Comparison of ENCODE assay signal across 1 cellular context in the genomic region with DNA sequence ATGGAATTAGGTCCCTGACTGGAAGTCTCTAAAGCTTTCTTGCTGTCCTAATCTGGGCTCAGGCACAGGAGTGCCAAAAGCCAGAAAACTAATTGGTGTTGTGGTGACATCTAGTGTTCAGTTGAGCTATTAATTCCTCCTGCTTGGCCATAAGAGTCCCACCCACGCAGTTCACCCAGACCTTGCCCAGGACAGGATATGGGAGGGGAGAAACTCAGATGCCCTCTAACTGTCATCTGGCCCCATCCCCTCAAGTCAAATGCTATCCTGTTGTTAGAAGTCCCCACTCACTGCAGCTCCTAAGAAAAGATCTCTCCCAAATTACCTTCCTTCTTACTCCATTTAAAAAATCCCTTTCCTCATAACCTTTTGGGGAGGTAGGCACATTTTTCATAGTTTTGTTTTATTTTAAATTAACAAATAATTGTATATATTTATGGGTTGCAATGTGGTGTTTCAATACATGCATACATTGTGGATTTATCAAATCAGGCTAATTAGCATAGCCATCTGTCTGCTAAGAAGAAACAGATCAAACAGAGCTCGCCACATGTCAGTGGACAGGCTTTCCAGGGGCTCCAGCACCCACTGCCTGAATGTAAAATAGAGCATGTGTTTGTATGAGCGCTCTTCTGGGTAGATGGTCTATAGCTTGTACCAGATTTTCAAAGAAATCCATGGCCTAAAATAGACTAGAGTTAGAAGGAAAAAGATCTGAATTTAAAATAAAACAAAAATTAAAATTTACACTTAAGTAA.
A peak's percentile ranks its signal among the peaks of the same experiment; 100 is the strongest.
TF ChIP-seq lines count a peak whose summit lies in the region.

No MANE protein-coding gene starts in this region.

TF ChIP-seq in HepG2, 621 proteins besides CTCF, POLR2A, EP300 and RAD21 (continued from another document and continues in another):
- TF ChIP-seq, protein P1, sequence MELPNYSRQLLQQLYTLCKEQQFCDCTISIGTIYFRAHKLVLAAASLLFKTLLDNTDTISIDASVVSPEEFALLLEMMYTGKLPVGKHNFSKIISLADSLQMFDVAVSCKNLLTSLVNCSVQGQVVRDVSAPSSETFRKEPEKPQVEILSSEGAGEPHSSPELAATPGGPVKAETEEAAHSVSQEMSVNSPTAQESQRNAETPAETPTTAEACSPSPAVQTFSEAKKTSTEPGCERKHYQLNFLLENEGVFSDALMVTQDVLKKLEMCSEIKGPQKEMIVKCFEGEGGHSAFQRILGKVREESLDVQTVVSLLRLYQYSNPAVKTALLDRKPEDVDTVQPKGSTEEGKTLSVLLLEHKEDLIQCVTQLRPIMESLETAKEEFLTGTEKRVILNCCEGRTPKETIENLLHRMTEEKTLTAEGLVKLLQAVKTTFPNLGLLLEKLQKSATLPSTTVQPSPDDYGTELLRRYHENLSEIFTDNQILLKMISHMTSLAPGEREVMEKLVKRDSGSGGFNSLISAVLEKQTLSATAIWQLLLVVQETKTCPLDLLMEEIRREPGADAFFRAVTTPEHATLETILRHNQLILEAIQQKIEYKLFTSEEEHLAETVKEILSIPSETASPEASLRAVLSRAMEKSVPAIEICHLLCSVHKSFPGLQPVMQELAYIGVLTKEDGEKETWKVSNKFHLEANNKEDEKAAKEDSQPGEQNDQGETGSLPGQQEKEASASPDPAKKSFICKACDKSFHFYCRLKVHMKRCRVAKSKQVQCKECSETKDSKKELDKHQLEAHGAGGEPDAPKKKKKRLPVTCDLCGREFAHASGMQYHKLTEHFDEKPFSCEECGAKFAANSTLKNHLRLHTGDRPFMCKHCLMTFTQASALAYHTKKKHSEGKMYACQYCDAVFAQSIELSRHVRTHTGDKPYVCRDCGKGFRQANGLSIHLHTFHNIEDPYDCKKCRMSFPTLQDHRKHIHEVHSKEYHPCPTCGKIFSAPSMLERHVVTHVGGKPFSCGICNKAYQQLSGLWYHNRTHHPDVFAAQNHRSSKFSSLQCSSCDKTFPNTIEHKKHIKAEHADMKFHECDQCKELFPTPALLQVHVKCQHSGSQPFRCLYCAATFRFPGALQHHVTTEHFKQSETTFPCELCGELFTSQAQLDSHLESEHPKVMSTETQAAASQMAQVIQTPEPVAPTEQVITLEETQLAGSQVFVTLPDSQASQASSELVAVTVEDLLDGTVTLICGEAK (IDR thresholded peaks at IDR 0.05), result no peak
- TF ChIP-seq, protein P1 (CRISPR knock-in tag; IDR thresholded peaks at IDR 0.05), result no peak
- TF ChIP-seq, protein P2, sequence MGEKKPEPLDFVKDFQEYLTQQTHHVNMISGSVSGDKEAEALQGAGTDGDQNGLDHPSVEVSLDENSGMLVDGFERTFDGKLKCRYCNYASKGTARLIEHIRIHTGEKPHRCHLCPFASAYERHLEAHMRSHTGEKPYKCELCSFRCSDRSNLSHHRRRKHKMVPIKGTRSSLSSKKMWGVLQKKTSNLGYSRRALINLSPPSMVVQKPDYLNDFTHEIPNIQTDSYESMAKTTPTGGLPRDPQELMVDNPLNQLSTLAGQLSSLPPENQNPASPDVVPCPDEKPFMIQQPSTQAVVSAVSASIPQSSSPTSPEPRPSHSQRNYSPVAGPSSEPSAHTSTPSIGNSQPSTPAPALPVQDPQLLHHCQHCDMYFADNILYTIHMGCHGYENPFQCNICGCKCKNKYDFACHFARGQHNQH (CRISPR knock-in tag; IDR thresholded peaks at IDR 0.05), result 0 out of 2 replicates have a peak, but pooled peaks have one; percentile 31
- no peak for TF ChIP-seq ATF7-NPFF (CRISPR knock-in tag; IDR thresholded peaks at IDR 0.05; ENCODE audit: low read depth)
- no peak for TF ChIP-seq EHMT2 (IDR thresholded peaks at IDR 0.05; ENCODE audit: borderline replicate concordance, low read depth, low read length)
- TF ChIP-seq, protein P3, sequence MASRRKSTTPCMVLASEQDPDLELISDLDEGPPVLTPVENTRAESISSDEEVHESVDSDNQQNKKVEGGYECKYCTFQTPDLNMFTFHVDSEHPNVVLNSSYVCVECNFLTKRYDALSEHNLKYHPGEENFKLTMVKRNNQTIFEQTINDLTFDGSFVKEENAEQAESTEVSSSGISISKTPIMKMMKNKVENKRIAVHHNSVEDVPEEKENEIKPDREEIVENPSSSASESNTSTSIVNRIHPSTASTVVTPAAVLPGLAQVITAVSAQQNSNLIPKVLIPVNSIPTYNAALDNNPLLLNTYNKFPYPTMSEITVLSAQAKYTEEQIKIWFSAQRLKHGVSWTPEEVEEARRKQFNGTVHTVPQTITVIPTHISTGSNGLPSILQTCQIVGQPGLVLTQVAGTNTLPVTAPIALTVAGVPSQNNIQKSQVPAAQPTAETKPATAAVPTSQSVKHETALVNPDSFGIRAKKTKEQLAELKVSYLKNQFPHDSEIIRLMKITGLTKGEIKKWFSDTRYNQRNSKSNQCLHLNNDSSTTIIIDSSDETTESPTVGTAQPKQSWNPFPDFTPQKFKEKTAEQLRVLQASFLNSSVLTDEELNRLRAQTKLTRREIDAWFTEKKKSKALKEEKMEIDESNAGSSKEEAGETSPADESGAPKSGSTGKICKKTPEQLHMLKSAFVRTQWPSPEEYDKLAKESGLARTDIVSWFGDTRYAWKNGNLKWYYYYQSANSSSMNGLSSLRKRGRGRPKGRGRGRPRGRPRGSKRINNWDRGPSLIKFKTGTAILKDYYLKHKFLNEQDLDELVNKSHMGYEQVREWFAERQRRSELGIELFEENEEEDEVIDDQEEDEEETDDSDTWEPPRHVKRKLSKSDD (CRISPR knock-in tag; IDR thresholded peaks at IDR 0.05; ENCODE audit: low read depth), result no peak
- TF ChIP-seq HDAC1 (CRISPR knock-in tag; IDR thresholded peaks at IDR 0.05), result no peak
- TF ChIP-seq ZBTB38 (CRISPR knock-in tag; IDR thresholded peaks at IDR 0.05), result no peak
- TF ChIP-seq, protein P4, sequence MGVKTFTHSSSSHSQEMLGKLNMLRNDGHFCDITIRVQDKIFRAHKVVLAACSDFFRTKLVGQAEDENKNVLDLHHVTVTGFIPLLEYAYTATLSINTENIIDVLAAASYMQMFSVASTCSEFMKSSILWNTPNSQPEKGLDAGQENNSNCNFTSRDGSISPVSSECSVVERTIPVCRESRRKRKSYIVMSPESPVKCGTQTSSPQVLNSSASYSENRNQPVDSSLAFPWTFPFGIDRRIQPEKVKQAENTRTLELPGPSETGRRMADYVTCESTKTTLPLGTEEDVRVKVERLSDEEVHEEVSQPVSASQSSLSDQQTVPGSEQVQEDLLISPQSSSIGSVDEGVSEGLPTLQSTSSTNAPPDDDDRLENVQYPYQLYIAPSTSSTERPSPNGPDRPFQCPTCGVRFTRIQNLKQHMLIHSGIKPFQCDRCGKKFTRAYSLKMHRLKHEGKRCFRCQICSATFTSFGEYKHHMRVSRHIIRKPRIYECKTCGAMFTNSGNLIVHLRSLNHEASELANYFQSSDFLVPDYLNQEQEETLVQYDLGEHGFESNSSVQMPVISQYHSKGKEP (CRISPR knock-in tag; IDR thresholded peaks at IDR 0.05), result no peak
- no peak for TF ChIP-seq KDM4B (CRISPR knock-in tag; IDR thresholded peaks at IDR 0.05)
- no peak for TF ChIP-seq ZBTB20 (CRISPR knock-in tag; IDR thresholded peaks at IDR 0.05; ENCODE audit: borderline replicate concordance, low read depth)
- no peak for TF ChIP-seq ZNF33B (CRISPR knock-in tag; IDR thresholded peaks at IDR 0.05)
- no peak for TF ChIP-seq ZNF773 (CRISPR knock-in tag; IDR thresholded peaks at IDR 0.05; ENCODE audit: borderline replicate concordance)
- no peak for TF ChIP-seq ZNF883 (CRISPR knock-in tag; IDR thresholded peaks at IDR 0.05; ENCODE audit: not compliant biosample characterization)
- TF ChIP-seq EEA1 (CRISPR knock-in tag; IDR thresholded peaks at IDR 0.05; ENCODE audit: borderline replicate concordance), result no peak
- peak; percentile 31; the same call in 1 of the 2 replicates for TF ChIP-seq THAP11 (CRISPR knock-in tag; IDR thresholded peaks at IDR 0.05)
- no peak for TF ChIP-seq TP53 (CRISPR knock-in tag; conservative IDR thresholded peaks at IDR 0.05)
- TF ChIP-seq FOXA3 (CRISPR knock-in tag; IDR thresholded peaks at IDR 0.05), result no peak
- TF ChIP-seq, protein P5, sequence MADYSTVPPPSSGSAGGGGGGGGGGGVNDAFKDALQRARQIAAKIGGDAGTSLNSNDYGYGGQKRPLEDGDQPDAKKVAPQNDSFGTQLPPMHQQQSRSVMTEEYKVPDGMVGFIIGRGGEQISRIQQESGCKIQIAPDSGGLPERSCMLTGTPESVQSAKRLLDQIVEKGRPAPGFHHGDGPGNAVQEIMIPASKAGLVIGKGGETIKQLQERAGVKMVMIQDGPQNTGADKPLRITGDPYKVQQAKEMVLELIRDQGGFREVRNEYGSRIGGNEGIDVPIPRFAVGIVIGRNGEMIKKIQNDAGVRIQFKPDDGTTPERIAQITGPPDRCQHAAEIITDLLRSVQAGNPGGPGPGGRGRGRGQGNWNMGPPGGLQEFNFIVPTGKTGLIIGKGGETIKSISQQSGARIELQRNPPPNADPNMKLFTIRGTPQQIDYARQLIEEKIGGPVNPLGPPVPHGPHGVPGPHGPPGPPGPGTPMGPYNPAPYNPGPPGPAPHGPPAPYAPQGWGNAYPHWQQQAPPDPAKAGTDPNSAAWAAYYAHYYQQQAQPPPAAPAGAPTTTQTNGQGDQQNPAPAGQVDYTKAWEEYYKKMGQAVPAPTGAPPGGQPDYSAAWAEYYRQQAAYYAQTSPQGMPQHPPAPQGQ (CRISPR knock-in tag; IDR thresholded peaks at IDR 0.05; ENCODE audit: borderline replicate concordance), result no peak
- TF ChIP-seq ZNF136 (CRISPR knock-in tag; IDR thresholded peaks at IDR 0.05; ENCODE audit: low read depth), result no peak
- TF ChIP-seq PITX1 (CRISPR knock-in tag; IDR thresholded peaks at IDR 0.05), result 0 out of 2 replicates have a peak, but pooled peaks have one; percentile 23
- no peak for TF ChIP-seq CEBPB (IDR thresholded peaks at IDR 0.05; ENCODE audit: borderline replicate concordance, low read depth, low read length)
- no peak for TF ChIP-seq ZNF317 (CRISPR knock-in tag; IDR thresholded peaks at IDR 0.05)
- no peak for TF ChIP-seq SCMH1 (CRISPR knock-in tag; IDR thresholded peaks at IDR 0.05; ENCODE audit: borderline replicate concordance)
- 0 out of 2 replicates have a peak, but pooled peaks have one; percentile 17 for TF ChIP-seq GATAD2A (CRISPR knock-in tag; IDR thresholded peaks at IDR 0.05)
- TF ChIP-seq JUND (CRISPR knock-in tag; IDR thresholded peaks at IDR 0.05), result no peak
- TF ChIP-seq, protein P6, sequence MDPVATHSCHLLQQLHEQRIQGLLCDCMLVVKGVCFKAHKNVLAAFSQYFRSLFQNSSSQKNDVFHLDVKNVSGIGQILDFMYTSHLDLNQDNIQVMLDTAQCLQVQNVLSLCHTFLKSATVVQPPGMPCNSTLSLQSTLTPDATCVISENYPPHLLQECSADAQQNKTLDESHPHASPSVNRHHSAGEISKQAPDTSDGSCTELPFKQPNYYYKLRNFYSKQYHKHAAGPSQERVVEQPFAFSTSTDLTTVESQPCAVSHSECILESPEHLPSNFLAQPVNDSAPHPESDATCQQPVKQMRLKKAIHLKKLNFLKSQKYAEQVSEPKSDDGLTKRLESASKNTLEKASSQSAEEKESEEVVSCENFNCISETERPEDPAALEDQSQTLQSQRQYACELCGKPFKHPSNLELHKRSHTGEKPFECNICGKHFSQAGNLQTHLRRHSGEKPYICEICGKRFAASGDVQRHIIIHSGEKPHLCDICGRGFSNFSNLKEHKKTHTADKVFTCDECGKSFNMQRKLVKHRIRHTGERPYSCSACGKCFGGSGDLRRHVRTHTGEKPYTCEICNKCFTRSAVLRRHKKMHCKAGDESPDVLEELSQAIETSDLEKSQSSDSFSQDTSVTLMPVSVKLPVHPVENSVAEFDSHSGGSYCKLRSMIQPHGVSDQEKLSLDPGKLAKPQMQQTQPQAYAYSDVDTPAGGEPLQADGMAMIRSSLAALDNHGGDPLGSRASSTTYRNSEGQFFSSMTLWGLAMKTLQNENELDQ (CRISPR knock-in tag; IDR thresholded peaks at IDR 0.05; ENCODE audit: borderline replicate concordance), result no peak
- TF ChIP-seq, protein P7, sequence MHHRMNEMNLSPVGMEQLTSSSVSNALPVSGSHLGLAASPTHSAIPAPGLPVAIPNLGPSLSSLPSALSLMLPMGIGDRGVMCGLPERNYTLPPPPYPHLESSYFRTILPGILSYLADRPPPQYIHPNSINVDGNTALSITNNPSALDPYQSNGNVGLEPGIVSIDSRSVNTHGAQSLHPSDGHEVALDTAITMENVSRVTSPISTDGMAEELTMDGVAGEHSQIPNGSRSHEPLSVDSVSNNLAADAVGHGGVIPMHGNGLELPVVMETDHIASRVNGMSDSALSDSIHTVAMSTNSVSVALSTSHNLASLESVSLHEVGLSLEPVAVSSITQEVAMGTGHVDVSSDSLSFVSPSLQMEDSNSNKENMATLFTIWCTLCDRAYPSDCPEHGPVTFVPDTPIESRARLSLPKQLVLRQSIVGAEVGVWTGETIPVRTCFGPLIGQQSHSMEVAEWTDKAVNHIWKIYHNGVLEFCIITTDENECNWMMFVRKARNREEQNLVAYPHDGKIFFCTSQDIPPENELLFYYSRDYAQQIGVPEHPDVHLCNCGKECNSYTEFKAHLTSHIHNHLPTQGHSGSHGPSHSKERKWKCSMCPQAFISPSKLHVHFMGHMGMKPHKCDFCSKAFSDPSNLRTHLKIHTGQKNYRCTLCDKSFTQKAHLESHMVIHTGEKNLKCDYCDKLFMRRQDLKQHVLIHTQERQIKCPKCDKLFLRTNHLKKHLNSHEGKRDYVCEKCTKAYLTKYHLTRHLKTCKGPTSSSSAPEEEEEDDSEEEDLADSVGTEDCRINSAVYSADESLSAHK (CRISPR knock-in tag; IDR thresholded peaks at IDR 0.05; ENCODE audit: borderline replicate concordance), result no peak
